In genomic region chr2:202945497-202945896, GRCh38 we compare ENCODE assay signal across 27 cellular contexts. TPM values are rescaled to one million over a fixed set of nuclear protein-coding genes. Genes with fewer than 3 reads are reported as not detected.
DNase-seq lines count a peak whose midpoint lies in the region; ATAC-seq, FAIRE-seq and TF ChIP-seq lines count a peak whose summit lies in the region.
"Had no signal": no experiment of that assay in that cellular context is flagged by ENCODE, and none has a peak within 500 bp of the region (broad histone marks: within the 10 kb centered on the region; RNA-seq: fewer than 3 reads in every experiment).

No MANE protein-coding gene starts in this region.

- H3K9me3 ChIP-seq in HEK293 (ENCODE audit: control insufficient read depth, insufficient read depth, low read depth, low read length) (no peaks in the 10 kb centered on the region), IMR-90 (ENCODE audit: control insufficient read depth, insufficient read depth, low read length) (peaks cover 3% of the 10 kb centered on the region; the same call in 1 of the 2 replicates), K562 (replicated peaks; ENCODE audit: control insufficient read depth, insufficient read depth, low read depth, low read length) (0 out of 2 replicates have a peak, but pooled peaks cover 2% of the 10 kb centered on the region)
- H3K9me3 ChIP-seq: BE2C had no signal

- peak overlapping the region; percentile 41; the same call in 1 of the 2 replicates for H3K18ac ChIP-seq in IMR-90 (ENCODE audit: low read depth, low read length)

- no peaks in the 10 kb centered on the region for H3K79me2 ChIP-seq in K562 (ENCODE audit: control insufficient read depth, insufficient read depth, low read length)

- no peak for TF ChIP-seq EP300 in K562 (IDR thresholded peaks at IDR 0.05; ENCODE audit: low read length)

- BruUV-seq in IMR-90 (replicated peaks; lab: Mats Ljungman, UMichigan) (no TSS peak), K562 (replicated peaks; lab: Mats Ljungman, UMichigan) (no TSS peak)

- H4K20me1 ChIP-seq in IMR-90 (ENCODE audit: insufficient read depth, low read length) (no peaks in the 10 kb centered on the region), K562 (replicated peaks; ENCODE audit: control insufficient read depth, insufficient read depth, low read length) (no peaks in the 10 kb centered on the region)
- H4K20me1 ChIP-seq: BLaER1 had no signal

- H2BK15ac ChIP-seq in IMR-90 (ENCODE audit: low read depth, low read length), result peak overlapping the region; percentile 79; the same call in 2 of the 3 replicates

- no peak overlapping the region for H3K9ac ChIP-seq in IMR-90 (ENCODE audit: low read depth, low read length)
- no peak overlapping the region for H3K9ac ChIP-seq in K562 (ENCODE audit: insufficient read depth in 1 of 2, low read depth in 2 of 2, low read length in 2 of 2)
- H3K9ac ChIP-seq: BLaER1 had no signal

- POLR2A ChIA-PET in HEK293 (lab: Yijun Ruan, JAX), result no interaction called here
- POLR2A ChIA-PET in IMR-90 (lab: Charles Lee; ENCODE audit: unreplicated experiment), result no interaction called here
- POLR2A ChIA-PET in K562 (lab: Yijun Ruan, JAX), result interaction anchor here (0.6 kb wide), 1 partner anchor 227 kb away, joined by 3 read pairs; no protein-coding TSS in a partner anchor

- H2BK120ac ChIP-seq in IMR-90 (ENCODE audit: low read depth, low read length), result peak overlapping the region; percentile 45; the same call in 1 of the 2 replicates

- dilution Hi-C loops in IMR-90 (cut with HindIII; ENCODE audit: low sequenced_read_pairs, unreplicated experiment), result no loop called here

- H3K23ac ChIP-seq in IMR-90 (ENCODE audit: low read depth, low read length), result no peak overlapping the region

- intact Hi-C loops in IMR-90 (cut with micrococcal nuclease) (no loop called here), K562 (cut with micrococcal nuclease) (no loop called here), Right ventricle myocardium inferior (cut with DNase I) (no loop called here)

- WGBS in IMR-90 (ENCODE audit: extremely low coverage in 2 of 2, insufficient read length in 1 of 2), 2 experiments, result no CpG with 5 or more reads among the region's 2 CpGs
- WGBS in K562 (ENCODE audit: insufficient coverage, low coverage, missing lambda C conversion rate), result 72% methylated on average over 2 of the region's 2 CpGs

- H3K27me3 ChIP-seq in IMR-90 (ENCODE audit: control insufficient read depth, insufficient read depth, low read length) (no peaks in the 10 kb centered on the region), K562 (ENCODE audit: control insufficient read depth in 2 of 2, insufficient read depth in 2 of 2, low read length in 2 of 2) (no peaks in the 10 kb centered on the region)
- H3K27me3 ChIP-seq: BE2C, BLaER1 had no signal

- no peak overlapping the region for H3K27ac ChIP-seq in HEK293 (ENCODE audit: extremely low read depth, low read depth, low read length)
- H3K27ac ChIP-seq in IMR-90 (ENCODE audit: insufficient read depth, low read length), result no peak overlapping the region
- H3K27ac ChIP-seq in K562 (ENCODE audit: extremely low read depth, low read depth, low read length), result no peak overlapping the region
- H3K27ac ChIP-seq: BLaER1 had no signal

- peak overlapping the region; percentile 96 for H2BK5ac ChIP-seq in IMR-90 (ENCODE audit: low read depth, low read length, poor library complexity, severe bottlenecking)

- TF ChIP-seq CTCF in HEK293 (tag by site-specific recombination; IDR thresholded peaks at IDR 0.05) (no peak), IMR-90 (conservative IDR thresholded peaks at IDR 0.05; ENCODE audit: low read depth, low read length) (no peak), K562 (IDR thresholded peaks at IDR 0.05 in 2 of 3, conservative IDR thresholded peaks at IDR 0.05 in 1 of 3; ENCODE audit: insufficient read depth in 2 of 3, low read depth in 1 of 3, low read length in 3 of 3) (no peak)

- H3K4me2 ChIP-seq in IMR-90 (ENCODE audit: low read depth, low read length), result no peak overlapping the region
- H3K4me2 ChIP-seq in K562 (ENCODE audit: insufficient read depth, low read length), result no peak overlapping the region
- H3K4me2 ChIP-seq: BLaER1 had no signal

- no peak overlapping the region for H3K14ac ChIP-seq in IMR-90 (replicated peaks; ENCODE audit: low read depth, low read length)

- CTCF ChIA-PET in HEK293 (lab: Yijun Ruan, JAX) (no interaction called here), IMR-90 (lab: Yijun Ruan, JAX) (no interaction called here), K562 (lab: Yijun Ruan, JAX; ENCODE audit: low intra/inter-chr PET ratio) (no interaction called here)

- H2AK9ac ChIP-seq in IMR-90 (replicated peaks; ENCODE audit: low read depth, low read length, poor library complexity), result no peak overlapping the region

- peak overlapping the region; percentile 43; the same call in 1 of the 2 replicates for H4K5ac ChIP-seq in IMR-90 (ENCODE audit: low read depth, low read length)

- in situ Hi-C loops in IMR-90 (cut with MboI; ENCODE audit: low sequenced_read_pairs), result no loop called here
- in situ Hi-C loops in K562 (cut with MboI), result no loop called here

- H3K9me1 ChIP-seq in IMR-90 (ENCODE audit: insufficient read depth, low read length) (no peaks in the 10 kb centered on the region), K562 (ENCODE audit: control insufficient read depth, insufficient read depth, low read length) (no peaks in the 10 kb centered on the region)

- TF ChIP-seq RAD21 in IMR-90 (IDR thresholded peaks at IDR 0.05; ENCODE audit: low read length), result no peak
- no peak for TF ChIP-seq RAD21 in K562 (CRISPR knock-in tag; conservative IDR thresholded peaks at IDR 0.05 in 1 of 2, IDR thresholded peaks at IDR 0.05 in 1 of 2)

- FAIRE-seq in K562 (lab: Jason Lieb, UNC), result no peak
- FAIRE-seq: A204.1, GM12878, GM12892, GM18507, GM19239 had no signal

- peak overlapping the region; percentile 44; the same call in 1 of the 2 replicates for H2BK20ac ChIP-seq in IMR-90 (ENCODE audit: low read depth, low read length)

- H4K91ac ChIP-seq in IMR-90 (ENCODE audit: insufficient read depth, low read depth, low read length), result no peak overlapping the region

- ATAC-seq in IMR-90 (ENCODE audit: low read depth), result no peak
- ATAC-seq in K562, result no peak
- no peak for ATAC-seq in Right ventricle myocardium inferior
- ATAC-seq in GM18870 (IDR thresholded peaks at IDR 0.05; ENCODE audit: unreplicated experiment), result no peak
- ATAC-seq: GM12878 had no signal

- DNase-seq in IMR-90 (no peak), K562 (ENCODE audit: extremely low read depth in 1 of 4, low spot score in 3 of 4) (no peak), NCI-H146 (lab: John Stamatoyannopoulos, UW) (no peak), Right ventricle myocardium inferior (ENCODE audit: missing footprints) (no peak)
- DNase-seq: 8988T; ACHN; BE2C; C1 segment of cervical spinal cord; CD4-positive, alpha-beta memory T cell; CD4-positive, CD25-positive, alpha-beta regulatory T cell; CD8-positive, alpha-beta memory T cell; COR-L47; DMS 273 treated with DMSO at 0.1 percent for 48 hours; DMS153; DMS53; DMS79; DND-41; EL; GDM1 had no signal

- peak overlapping the region; percentile 28 to 52; a peak in 1 of 4 replicates for H4K8ac ChIP-seq in IMR-90 (ENCODE audit: low read depth in 2 of 2, low read length in 2 of 2)

- no peak overlapping the region for H3K4ac ChIP-seq in IMR-90 (ENCODE audit: low read depth, low read length)

- H2AFZ ChIP-seq in IMR-90 (replicated peaks; ENCODE audit: low read length, poor library complexity), result no peak overlapping the region
- H2AFZ ChIP-seq in K562 (ENCODE audit: low read depth, low read length), result no peak overlapping the region

- no peak overlapping the region for H3K4me3 ChIP-seq in HEK293 (ENCODE audit: low read depth, low read length)
- H3K4me3 ChIP-seq in IMR-90 (ENCODE audit: insufficient read depth, low read depth, low read length), result no peak overlapping the region
- H3K4me3 ChIP-seq in K562, result no peak overlapping the region
- H3K4me3 ChIP-seq: BLaER1, GM12878 had no signal

- no peaks in the 10 kb centered on the region for H3K4me1 ChIP-seq in HEK293 (ENCODE audit: control insufficient read depth, insufficient read depth, low read length)
- no peaks in the 10 kb centered on the region; the same call in 1 of the 2 replicates for H3K4me1 ChIP-seq in IMR-90 (ENCODE audit: control insufficient read depth, insufficient read depth, low read length)
- no peaks in the 10 kb centered on the region for H3K4me1 ChIP-seq in K562 (replicated peaks in 1 of 2; ENCODE audit: control insufficient read depth in 2 of 2, insufficient read depth in 2 of 2, low read length in 2 of 2)
- H3K4me1 ChIP-seq: BE2C, BLaER1 had no signal

- 0 out of 2 replicates have a peak overlapping the region, but pooled peaks have one; percentile 28 for H2AK5ac ChIP-seq in IMR-90 (ENCODE audit: low read depth, low read length)

- TF ChIP-seq POLR2A in IMR-90 (IDR thresholded peaks at IDR 0.05; ENCODE audit: low read depth, low read length), result no peak
- TF ChIP-seq POLR2A in K562 (conservative IDR thresholded peaks at IDR 0.05), result no peak

- H3K79me1 ChIP-seq in IMR-90 (ENCODE audit: low read depth in 1 of 2, low read length in 2 of 2), result no peaks in the 10 kb centered on the region

- H3K56ac ChIP-seq in IMR-90 (ENCODE audit: extremely low read depth, insufficient read depth, low read length), result no peak overlapping the region

- no peaks in the 10 kb centered on the region for H3K36me3 ChIP-seq in HEK293 (ENCODE audit: control insufficient read depth in 2 of 2, insufficient read depth in 1 of 2, low read length in 2 of 2)
- no peaks in the 10 kb centered on the region for H3K36me3 ChIP-seq in IMR-90 (ENCODE audit: control insufficient read depth, insufficient read depth, low read length)
- H3K36me3 ChIP-seq in K562 (ENCODE audit: control insufficient read depth, insufficient read depth, low read length), result no peaks in the 10 kb centered on the region
- H3K36me3 ChIP-seq: BE2C had no signal

RNA-seq across cellular contexts. Expression of gene CARF, which starts 33.4 kb away (rescaled TPM):
- total RNA-seq in IMR-90 (2012; rRNA removed), result 3.1 and 5.6 TPM in 2 replicates
- 2.4 and 2.7 TPM in 2 replicates for polyA plus RNA-seq in IMR-90 (2012; rRNA removed)
- 0.28 and 0.35 TPM in 2 replicates for polyA plus RNA-seq in IMR-90 (2012; cell fraction: cytosol; rRNA removed)
- polyA plus RNA-seq in IMR-90 (2012; cell fraction: nucleus; rRNA removed; ENCODE audit: low replicate concordance), result 0.89 and 12.0 TPM in 2 replicates
- 3.4 and 6.2 TPM in 2 replicates for total RNA-seq in K562 (2011; cell fraction: chromatin; rRNA removed; ENCODE audit: low replicate concordance)
- 1.4 and 2.2 TPM in 2 replicates for total RNA-seq in K562 (2011; cell fraction: nucleolus; rRNA removed)
- 2.3 and 3.5 TPM in 2 replicates for total RNA-seq in K562 (2011; cell fraction: nucleoplasm; rRNA removed)
- 0.45 TPM in 2 replicates for total RNA-seq in K562 (2014; rRNA removed)
- total RNA-seq in K562 (2014; rRNA removed; fragmentation: Illumina TruSeq; extraction: Trizol), result 2.0 and 2.3 TPM in 2 replicates
- total RNA-seq in K562 (2015; rRNA removed; fragmentation: Illumina TruSeq; extraction: Trizol), result 1.8 TPM in 2 replicates
- 0.95 and 1.2 TPM in 2 replicates for total RNA-seq in K562 (2021)
- polyA plus RNA-seq in K562 (2011; rRNA removed), result 4.2 and 4.6 TPM in 2 replicates
- 0.69 and 2.1 TPM in 2 replicates for polyA plus RNA-seq in K562 (2011; cell fraction: cytosol; rRNA removed)
- 3.2 and 7.8 TPM in 2 replicates for polyA plus RNA-seq in K562 (2011; cell fraction: nucleus; rRNA removed)
- polyA plus RNA-seq in K562 (2012), result 0.82 and 2.9 TPM in 2 replicates
- polyA plus RNA-seq in K562 (2014; fragmentation: Illumina TruSeq; extraction: Trizol), result 1.3 and 1.6 TPM in 2 replicates
- polyA plus RNA-seq in K562 (2014; fragmentation: Nextera tagmentation; extraction: Ambion mirVana), result under 1 TPM; 0.31 to 0.80 TPM
- polyA plus RNA-seq in K562 (2014; rRNA removed), result 1.2 and 1.6 TPM in 2 replicates
- 1.4 and 3.7 TPM in 2 replicates for polyA minus RNA-seq in K562 (2011; rRNA and poly(A)+ RNA removed)
- 1.2 and 1.5 TPM in 2 replicates for polyA minus RNA-seq in K562 (2011; cell fraction: cytosol; rRNA and poly(A)+ RNA removed)
- polyA minus RNA-seq in K562 (2011; cell fraction: nucleus; rRNA and poly(A)+ RNA removed), result 2.4 and 4.0 TPM in 2 replicates
- 5.2 TPM for total RNA-seq in Right ventricle myocardium inferior

RNA-seq across cellular contexts. Expression of gene WDR12, which starts 34.0 kb away (rescaled TPM):
- total RNA-seq in IMR-90 (2012; rRNA removed) (8.6 and 12.2 TPM in 2 replicates), K562 (2014; rRNA removed) (109 and 119 TPM in 2 replicates), K562 (2014; rRNA removed; fragmentation: Illumina TruSeq; extraction: Trizol) (141 and 154 TPM in 2 replicates), K562 (2015; rRNA removed; fragmentation: Illumina TruSeq; extraction: Trizol) (121 and 128 TPM in 2 replicates), K562 (2021) (180 and 194 TPM in 2 replicates), Right ventricle myocardium inferior (54.1 TPM)
- polyA plus RNA-seq in IMR-90 (2012; rRNA removed) (11.1 and 17.0 TPM in 2 replicates), K562 (2011; rRNA removed) (188 and 278 TPM in 2 replicates), K562 (2014; fragmentation: Illumina TruSeq; extraction: Trizol) (137 and 147 TPM in 2 replicates), K562 (2014; fragmentation: Nextera tagmentation; extraction: Ambion mirVana) (100 to 1,000 TPM; 498 to 554 TPM), K562 (2014; rRNA removed) (171 and 174 TPM in 2 replicates)
- polyA plus RNA-seq in IMR-90 (2012; cell fraction: cytosol; rRNA removed), result 1.4 and 2.0 TPM in 2 replicates
- 2.6 and 13.2 TPM in 2 replicates for polyA plus RNA-seq in IMR-90 (2012; cell fraction: nucleus; rRNA removed; ENCODE audit: low replicate concordance)
- 43.1 and 137 TPM in 2 replicates for total RNA-seq in K562 (2011; cell fraction: chromatin; rRNA removed; ENCODE audit: low replicate concordance)
- 16.8 and 23.7 TPM in 2 replicates for total RNA-seq in K562 (2011; cell fraction: nucleolus; rRNA removed)
- total RNA-seq in K562 (2011; cell fraction: nucleoplasm; rRNA removed), result 30.9 and 37.9 TPM in 2 replicates
- polyA plus RNA-seq in K562 (2011; cell fraction: cytosol; rRNA removed), result 19.4 and 25.7 TPM in 2 replicates
- 31.5 and 53.5 TPM in 2 replicates for polyA plus RNA-seq in K562 (2011; cell fraction: nucleus; rRNA removed)
- 74.3 and 131 TPM in 2 replicates for polyA plus RNA-seq in K562 (2012)
- polyA minus RNA-seq in K562 (2011; rRNA and poly(A)+ RNA removed), result 102 and 108 TPM in 2 replicates
- 54.1 and 101 TPM in 2 replicates for polyA minus RNA-seq in K562 (2011; cell fraction: cytosol; rRNA and poly(A)+ RNA removed)
- 18.3 and 34.1 TPM in 2 replicates for polyA minus RNA-seq in K562 (2011; cell fraction: nucleus; rRNA and poly(A)+ RNA removed)

Comparison
In these comparisons a context has a peak if more than half of its experiments do, and no peak if none do; other contexts are left out.
1. Of the 44 proteins assayed by ChIP-seq in both K562 and HEK293: peak only in K562: none; only in HEK293: none; in both: ZNF146; in neither: 43.